In genomic region chr3:66998899-66999235, GRCh38 we compare ENCODE assay signal across 8 cellular contexts. TPM values are rescaled to one million over a fixed set of nuclear protein-coding genes. Genes with fewer than 3 reads are reported as not detected.
DNase-seq lines count a peak whose midpoint lies in the region; ATAC-seq and TF ChIP-seq lines count a peak whose summit lies in the region.

No MANE protein-coding gene starts in this region.

- H3K4me1 Mint-ChIP-seq in activated T-cell treated with anti-CD3 and anti-CD28 coated beads, Interleukin-2, amount 50 U/mL, for 24 hours (ENCODE audit: low read depth): peaks cover 42% of the 10 kb centered on the region
- H3K4me1 Mint-ChIP-seq in activated naive CD8-positive, alpha-beta T cell treated with anti-CD3 and anti-CD28 coated beads, Interleukin-2, amount 50 U/mL, for 24 hours: peaks cover 43% of the 10 kb centered on the region

- H3K9me3 ChIP-seq in right lobe of liver: no peaks in the 10 kb centered on the region
- H3K9me3 ChIP-seq in transverse colon: no peaks in the 10 kb centered on the region

- H3K9me3 Mint-ChIP-seq in activated T-cell treated with anti-CD3 and anti-CD28 coated beads, Interleukin-2, amount 50 U/mL, for 24 hours: no peaks in the 10 kb centered on the region
- H3K9me3 Mint-ChIP-seq in activated naive CD8-positive, alpha-beta T cell treated with anti-CD3 and anti-CD28 coated beads, Interleukin-2, amount 50 U/mL, for 24 hours: no peaks in the 10 kb centered on the region

- H3K36me3 ChIP-seq in right lobe of liver (no peaks in the 10 kb centered on the region), transverse colon (no peaks in the 10 kb centered on the region)

- H3K36me3 Mint-ChIP-seq in activated T-cell treated with anti-CD3 and anti-CD28 coated beads, Interleukin-2, amount 50 U/mL, for 24 hours (ENCODE audit: low read depth): peaks cover 39% of the 10 kb centered on the region
- peaks cover 23% of the 10 kb centered on the region for H3K36me3 Mint-ChIP-seq in activated naive CD8-positive, alpha-beta T cell treated with anti-CD3 and anti-CD28 coated beads, Interleukin-2, amount 50 U/mL, for 24 hours (ENCODE audit: low read depth)

- H3K4me3 Mint-ChIP-seq in activated T-cell treated with anti-CD3 and anti-CD28 coated beads, Interleukin-2, amount 50 U/mL, for 24 hours: peak overlapping the region; percentile 89
- H3K4me3 Mint-ChIP-seq in activated naive CD8-positive, alpha-beta T cell treated with anti-CD3 and anti-CD28 coated beads, Interleukin-2, amount 50 U/mL, for 24 hours: peak overlapping the region; percentile 88

- TF ChIP-seq POLR2A in right lobe of liver (IDR thresholded peaks at IDR 0.05): no peak
- TF ChIP-seq POLR2A in transverse colon (IDR thresholded peaks at IDR 0.05): no peak

- peaks cover 0 to 7% of the 10 kb centered on the region in 2 donors for H3K27me3 ChIP-seq in right lobe of liver
- peaks cover 19% of the 10 kb centered on the region for H3K27me3 ChIP-seq in transverse colon

- DNase-seq in activated T-cell treated with anti-CD3 and anti-CD28 coated beads, Interleukin-2, amount 50 U/mL, for 24 hours: no peak
- DNase-seq in activated T-cell treated with anti-CD3 and anti-CD28 coated beads for 4 hours (no peak), right lobe of liver (no peak), transverse colon (no peak), HuH-7 (ENCODE audit: low spot score) (no peak), hepatic stellate cell (ENCODE audit: low spot score) (no peak)
- DNase-seq in activated naive CD8-positive, alpha-beta T cell treated with anti-CD3 and anti-CD28 coated beads, Interleukin-2, amount 50 U/mL, for 24 hours: no peak

- intact Hi-C loops in right lobe of liver (cut with DNase I): no loop called here
- intact Hi-C loops in transverse colon (cut with DNase I; ENCODE audit: low total_unique reads): no loop called here

- H3K4me3 ChIP-seq in right lobe of liver: peak overlapping the region; percentile 89 to 92 (median 90)
- peak overlapping the region; percentile 82 to 94 (median 90) for H3K4me3 ChIP-seq in transverse colon

- ATAC-seq in activated naive CD8-positive, alpha-beta T cell treated with anti-CD3 and anti-CD28 coated beads, Interleukin-2, amount 50 U/mL, for 24 hours: no peak
- ATAC-seq in right lobe of liver: no peak
- ATAC-seq in GM18868 (IDR thresholded peaks at IDR 0.05; ENCODE audit: unreplicated experiment): no peak

- H3K27me3 Mint-ChIP-seq in activated T-cell treated with anti-CD3 and anti-CD28 coated beads, Interleukin-2, amount 50 U/mL, for 24 hours: peaks cover 18% of the 10 kb centered on the region
- peaks cover 10% of the 10 kb centered on the region for H3K27me3 Mint-ChIP-seq in activated naive CD8-positive, alpha-beta T cell treated with anti-CD3 and anti-CD28 coated beads, Interleukin-2, amount 50 U/mL, for 24 hours

- H3K27ac ChIP-seq in right lobe of liver (no peak overlapping the region), transverse colon (peak overlapping the region; percentile 82 to 90 (median 86))

- TF ChIP-seq CTCF in right lobe of liver (IDR thresholded peaks at IDR 0.05): no peak
- TF ChIP-seq CTCF in transverse colon (IDR thresholded peaks at IDR 0.05): no peak

- H3K4me1 ChIP-seq in right lobe of liver (no peaks in the 10 kb centered on the region), transverse colon (peaks cover 8 to 18% (median 11%) of the 10 kb centered on the region in 4 donors)

- no peak for TF ChIP-seq EP300 in transverse colon (IDR thresholded peaks at IDR 0.05; ENCODE audit: low read depth)

- in situ Hi-C loops in transverse colon (cut with MboI; ENCODE audit: low pct_ligation_motif_present in 1 of 4, low pct_unique_long_range_greater_than_20kb in 1 of 4, low sequenced_read_pairs in 3 of 4): loop anchor here in 1 of 4 donors (25.0 kb wide), 1 partner anchor 1888 kb away; no protein-coding TSS in a partner anchor

- 4% methylated on average over 10 of the region's 10 CpGs for WGBS in right lobe of liver (ENCODE audit: insufficient coverage, low coverage, low lambda C conversion rate, missing lambda C conversion rate)
- WGBS in transverse colon (ENCODE audit: low coverage in 1 of 2), 2 donors: 2% methylated on average over 5 to 10 of the region's 10 CpGs

- peak overlapping the region; percentile 94 for H3K27ac Mint-ChIP-seq in activated T-cell treated with anti-CD3 and anti-CD28 coated beads, Interleukin-2, amount 50 U/mL, for 24 hours
- H3K27ac Mint-ChIP-seq in activated naive CD8-positive, alpha-beta T cell treated with anti-CD3 and anti-CD28 coated beads, Interleukin-2, amount 50 U/mL, for 24 hours: peak overlapping the region; percentile 82

RNA-seq across cellular contexts. Expression of gene KBTBD8, which starts 0.8 kb away (rescaled TPM):
- 1 to 10 TPM in 4 of 6 experiments, under 1 TPM in 2; 0.50 to 2.2 (median 1.2) TPM for total RNA-seq in right lobe of liver
- 1 to 10 TPM in 2 of 4 donors, not detected in 2; 1.5 to 3.3 TPM for total RNA-seq in transverse colon

Comparison
In these comparisons a context has a peak if more than half of its experiments do, and no peak if none do; other contexts are left out.
1. H3K27ac ChIP-seq: peak in transverse colon (4 of 4); none in right lobe of liver (0 of 3).